ENCODE assay signal across 12 cellular contexts in the genomic region with DNA sequence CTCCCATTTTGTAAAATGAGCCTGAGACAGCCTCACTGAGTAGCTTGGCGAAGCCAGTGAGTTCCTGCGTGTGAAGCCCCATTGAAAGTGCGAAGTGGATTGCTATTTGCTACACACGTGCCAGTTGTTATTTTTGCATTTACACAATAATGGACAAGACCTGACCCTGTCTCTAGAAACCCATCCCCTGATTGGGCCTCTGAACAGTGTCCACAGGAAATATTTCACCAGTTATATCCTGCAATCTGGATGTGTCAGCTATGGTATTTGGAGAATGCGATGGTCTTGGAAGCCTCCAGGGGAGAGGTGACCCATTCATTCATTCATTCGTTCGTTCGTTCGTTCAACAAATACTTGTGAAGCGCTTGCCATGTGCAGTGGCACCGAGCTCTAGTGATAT. TPM values are rescaled to one million over a fixed set of nuclear protein-coding genes. Genes with fewer than 3 reads are reported as not detected.
A peak's percentile ranks its signal among the peaks of the same experiment; 100 is the strongest.
DNase-seq lines count a peak whose midpoint lies in the region; ATAC-seq and TF ChIP-seq lines count a peak whose summit lies in the region.
"Had no signal": no experiment of that assay in that cellular context is flagged by ENCODE, and none has a peak within 500 bp of the region (broad histone marks: within the 10 kb centered on the region; RNA-seq: fewer than 3 reads in every experiment).

No MANE protein-coding gene starts in this region.

- DNase-seq in cardiac muscle cell (ENCODE audit: low read depth in 1 of 2, low spot score in 1 of 2) (peak in 1 of 2 donors; percentile 83), right atrium auricular region (ENCODE audit: low spot score) (no peak), fibroblast of gingiva (ENCODE audit: low read depth) (peak; percentile 43), renal cortical epithelial cell (ENCODE audit: low read depth) (peak; percentile 70), SK-N-DZ (ENCODE audit: low spot score) (no peak), COR-L47 (lab: John Stamatoyannopoulos, UW) (no peak), Kasumi-1 (lab: John Stamatoyannopoulos, UW) (no peak)
- DNase-seq: activated CD8-positive, alpha-beta memory T cell treated with anti-CD3 and anti-CD28 coated beads for 24 hours; NCI-H1694; stimulated activated CD4-positive, alpha-beta T cell treated with anti-CD3 and anti-CD28 coated beads, Interleukin-15, amount 100 ng/mL, for 24 hours had no signal

- H3K27ac ChIP-seq in cardiac muscle cell: peak overlapping the region; percentile 91
- peak overlapping the region in 1 of 2 donors; percentile 73 for H3K27ac ChIP-seq in right atrium auricular region
- H3K27ac ChIP-seq: body of pancreas had no signal

- no peak overlapping the region for H3K4me3 ChIP-seq in cardiac muscle cell
- no peak overlapping the region for H3K4me3 ChIP-seq in right atrium auricular region
- H3K4me3 ChIP-seq: body of pancreas had no signal

- no peaks in the 10 kb centered on the region for H3K36me3 ChIP-seq in cardiac muscle cell
- no peaks in the 10 kb centered on the region for H3K36me3 ChIP-seq in right atrium auricular region

- peak; percentile 54 for ATAC-seq in SK-N-SH treated with all-trans-retinoic acid at 6 μM for 48 hours

- H3K9me3 ChIP-seq in cardiac muscle cell (ENCODE audit: low read depth): no peaks in the 10 kb centered on the region
- H3K9me3 ChIP-seq in right atrium auricular region: no peaks in the 10 kb centered on the region
- H3K9me3 ChIP-seq: body of pancreas had no signal

- TF ChIP-seq CTCF in cardiac muscle cell (IDR thresholded peaks at IDR 0.05; ENCODE audit: low read depth, low read length) (no peak), right atrium auricular region (IDR thresholded peaks at IDR 0.05) (no peak)

- peaks cover 42% of the 10 kb centered on the region for H3K4me1 ChIP-seq in cardiac muscle cell (ENCODE audit: low read depth)
- H3K4me1 ChIP-seq in right atrium auricular region: peaks cover 0 to 39% of the 10 kb centered on the region in 2 donors
- H3K4me1 ChIP-seq: body of pancreas had no signal

- H3K27me3 ChIP-seq in cardiac muscle cell: no peaks in the 10 kb centered on the region
- H3K27me3 ChIP-seq in right atrium auricular region: no peaks in the 10 kb centered on the region
- H3K27me3 ChIP-seq: body of pancreas had no signal

TF ChIP-seq in SK-N-SH treated with all-trans-retinoic acid at 6 μM for 48 hours, 23 proteins besides CTCF, POLR2A, EP300 and RAD21:
- TF ChIP-seq CSDC2 (CRISPR knock-in tag; IDR thresholded peaks at IDR 0.05) (no peak), SNAI2 (CRISPR knock-in tag; IDR thresholded peaks at IDR 0.05) (no peak), ZNF8 (CRISPR knock-in tag; IDR thresholded peaks at IDR 0.05) (no peak), TCF4 (CRISPR knock-in tag; IDR thresholded peaks at IDR 0.05; ENCODE audit: borderline replicate concordance) (no peak), ESRRG (CRISPR knock-in tag; IDR thresholded peaks at IDR 0.05) (no peak), ZFP30 (CRISPR knock-in tag; IDR thresholded peaks at IDR 0.05) (no peak), GLIS3 (CRISPR knock-in tag; IDR thresholded peaks at IDR 0.05) (no peak), RARB (CRISPR knock-in tag; IDR thresholded peaks at IDR 0.05) (no peak), ARNTL (CRISPR knock-in tag; IDR thresholded peaks at IDR 0.05; ENCODE audit: borderline replicate concordance, low read depth) (no peak), ZNF70 (CRISPR knock-in tag; IDR thresholded peaks at IDR 0.05) (no peak), OSR1 (CRISPR knock-in tag; IDR thresholded peaks at IDR 0.05) (no peak), TOX (CRISPR knock-in tag; IDR thresholded peaks at IDR 0.05; ENCODE audit: borderline replicate concordance) (no peak)
- TF ChIP-seq, protein P1, sequence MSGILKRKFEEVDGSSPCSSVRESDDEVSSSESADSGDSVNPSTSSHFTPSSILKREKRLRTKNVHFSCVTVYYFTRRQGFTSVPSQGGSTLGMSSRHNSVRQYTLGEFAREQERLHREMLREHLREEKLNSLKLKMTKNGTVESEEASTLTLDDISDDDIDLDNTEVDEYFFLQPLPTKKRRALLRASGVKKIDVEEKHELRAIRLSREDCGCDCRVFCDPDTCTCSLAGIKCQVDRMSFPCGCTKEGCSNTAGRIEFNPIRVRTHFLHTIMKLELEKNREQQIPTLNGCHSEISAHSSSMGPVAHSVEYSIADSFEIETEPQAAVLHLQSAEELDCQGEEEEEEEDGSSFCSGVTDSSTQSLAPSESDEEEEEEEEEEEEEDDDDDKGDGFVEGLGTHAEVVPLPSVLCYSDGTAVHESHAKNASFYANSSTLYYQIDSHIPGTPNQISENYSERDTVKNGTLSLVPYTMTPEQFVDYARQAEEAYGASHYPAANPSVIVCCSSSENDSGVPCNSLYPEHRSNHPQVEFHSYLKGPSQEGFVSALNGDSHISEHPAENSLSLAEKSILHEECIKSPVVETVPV (CRISPR knock-in tag; IDR thresholded peaks at IDR 0.05): no peak
- TF ChIP-seq, protein P2, sequence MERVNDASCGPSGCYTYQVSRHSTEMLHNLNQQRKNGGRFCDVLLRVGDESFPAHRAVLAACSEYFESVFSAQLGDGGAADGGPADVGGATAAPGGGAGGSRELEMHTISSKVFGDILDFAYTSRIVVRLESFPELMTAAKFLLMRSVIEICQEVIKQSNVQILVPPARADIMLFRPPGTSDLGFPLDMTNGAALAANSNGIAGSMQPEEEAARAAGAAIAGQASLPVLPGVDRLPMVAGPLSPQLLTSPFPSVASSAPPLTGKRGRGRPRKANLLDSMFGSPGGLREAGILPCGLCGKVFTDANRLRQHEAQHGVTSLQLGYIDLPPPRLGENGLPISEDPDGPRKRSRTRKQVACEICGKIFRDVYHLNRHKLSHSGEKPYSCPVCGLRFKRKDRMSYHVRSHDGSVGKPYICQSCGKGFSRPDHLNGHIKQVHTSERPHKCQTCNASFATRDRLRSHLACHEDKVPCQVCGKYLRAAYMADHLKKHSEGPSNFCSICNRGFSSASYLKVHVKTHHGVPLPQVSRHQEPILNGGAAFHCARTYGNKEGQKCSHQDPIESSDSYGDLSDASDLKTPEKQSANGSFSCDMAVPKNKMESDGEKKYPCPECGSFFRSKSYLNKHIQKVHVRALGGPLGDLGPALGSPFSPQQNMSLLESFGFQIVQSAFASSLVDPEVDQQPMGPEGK (CRISPR knock-in tag; IDR thresholded peaks at IDR 0.05; ENCODE audit: borderline replicate concordance): no peak

RNA-seq across cellular contexts. Expression of a gene that starts 37.1 kb away (rescaled TPM):
- total RNA-seq in cardiac muscle cell (72.3 and 150 TPM in 2 replicates), right atrium auricular region (10 to 100 TPM in 1 of 2 donors, 1 to 10 TPM in 1; 5.7 to 11.8 TPM), renal cortical epithelial cell (0.35 and 0.87 TPM in 2 replicates)
- polyA plus RNA-seq in cardiac muscle cell: 57.2 and 95.2 TPM in 2 replicates
- polyA plus RNA-seq in SK-N-DZ (2014; cell fraction: cytosol; rRNA removed): 0.03 TPM in 1 of 2 replicates, not detected in the other
- 0.59 and 3.1 TPM in 2 replicates for polyA plus RNA-seq in SK-N-DZ (2014; cell fraction: nucleus; rRNA removed)

Comparison
In these comparisons a context has a peak if more than half of its experiments do, and no peak if none do; other contexts are left out.
1. DNase-seq: peak in fibroblast of gingiva (single experiment) and renal cortical epithelial cell (single experiment); none in right atrium auricular region (single experiment), SK-N-DZ (single experiment), COR-L47 (single experiment) and Kasumi-1 (0 of 2).